ENCODE assay signal across 8 cellular contexts in genomic region chr12:105107497-105108371, GRCh38. TPM values are rescaled to one million over a fixed set of nuclear protein-coding genes. Genes with fewer than 3 reads are reported as not detected.
A peak's percentile ranks its signal among the peaks of the same experiment; 100 is the strongest.
DNase-seq lines count a peak whose midpoint lies in the region; ATAC-seq and TF ChIP-seq lines count a peak whose summit lies in the region.

TSS of gene WASHC4 (plus strand) at chr12:105107731. CDS start at chr12:105107801, 70 bp downstream.

- no peaks in the 10 kb centered on the region for H3K27me3 ChIP-seq in BJ (ENCODE audit: control insufficient read depth, insufficient read depth, low read length)

- ATAC-seq in HG03457 (IDR thresholded peaks at IDR 0.05; ENCODE audit: unreplicated experiment): peak; percentile 72

- H3K4me3 ChIP-seq in BJ (ENCODE audit: low read depth, low read length) (peak within 1 kb of the TSS; percentile 98), choroid plexus epithelial cell (ENCODE audit: low read depth, low read length) (peak within 1 kb of the TSS; percentile 94)

- CTCF ChIA-PET in BJ (lab: Yijun Ruan, JAX): interaction anchor here (0.7 to 1.1 kb wide), 2 partner anchors 16 to 275 kb away, joined by 4 read pairs; no protein-coding TSS in a partner anchor

- TF ChIP-seq CTCF in BJ (IDR thresholded peaks at IDR 0.05; ENCODE audit: insufficient read depth, low read depth, low read length): 0 out of 2 replicates have a peak, but pooled peaks have one; percentile 5
- no peak for TF ChIP-seq CTCF in choroid plexus epithelial cell (conservative IDR thresholded peaks at IDR 0.05; ENCODE audit: low read depth, low read length)

- DNase-seq in BJ (ENCODE audit: low read depth) (no peak), GM19240 (ENCODE audit: insufficient read length, low spot score) (peak; percentile 90), NCI-H524 treated with DMSO at 0.1 percent for 48 hours (lab: John Stamatoyannopoulos, UW) (peak; percentile 39), choroid plexus epithelial cell (ENCODE audit: low read depth) (peak; percentile 90), kidney tubule cell (ENCODE audit: low spot score) (peak; percentile 95)
- peak; percentile 91 to 92 for DNase-seq in activated CD4-positive, alpha-beta T cell treated with anti-CD3 and anti-CD28 coated beads for 4 hours
- DNase-seq in stimulated activated CD4-positive, alpha-beta T cell treated with anti-CD3 and anti-CD28 coated beads, Interleukin-1b, Interleukin-23, amount 100 ng/mL, for 24 hours (ENCODE audit: low read depth in 4 of 4, low spot score in 1 of 4): peak; percentile 83 to 89 (median 88)

- H3K36me3 ChIP-seq in BJ (ENCODE audit: control insufficient read depth, insufficient read depth, low read length): peaks cover 1% of the 10 kb centered on the region; the same call in 1 of the 2 replicates

- POLR2A ChIA-PET in BJ (lab: Charles Lee): interaction anchor here (0.6 kb wide), 2 partner anchors 303 to 1130 kb away, joined by 3 read pairs; no protein-coding TSS in a partner anchor

RNA-seq across cellular contexts. Expression of gene WASHC4, which starts in this region (rescaled TPM):
- 17.7 and 36.4 TPM in 2 replicates for polyA plus RNA-seq in BJ (2011; rRNA removed)
- 31.1 and 31.7 TPM in 2 replicates for polyA minus RNA-seq in BJ (2011; rRNA and poly(A)+ RNA removed)
